Comparison of ENCODE assay signal across 1 cellular context in the genomic region with DNA sequence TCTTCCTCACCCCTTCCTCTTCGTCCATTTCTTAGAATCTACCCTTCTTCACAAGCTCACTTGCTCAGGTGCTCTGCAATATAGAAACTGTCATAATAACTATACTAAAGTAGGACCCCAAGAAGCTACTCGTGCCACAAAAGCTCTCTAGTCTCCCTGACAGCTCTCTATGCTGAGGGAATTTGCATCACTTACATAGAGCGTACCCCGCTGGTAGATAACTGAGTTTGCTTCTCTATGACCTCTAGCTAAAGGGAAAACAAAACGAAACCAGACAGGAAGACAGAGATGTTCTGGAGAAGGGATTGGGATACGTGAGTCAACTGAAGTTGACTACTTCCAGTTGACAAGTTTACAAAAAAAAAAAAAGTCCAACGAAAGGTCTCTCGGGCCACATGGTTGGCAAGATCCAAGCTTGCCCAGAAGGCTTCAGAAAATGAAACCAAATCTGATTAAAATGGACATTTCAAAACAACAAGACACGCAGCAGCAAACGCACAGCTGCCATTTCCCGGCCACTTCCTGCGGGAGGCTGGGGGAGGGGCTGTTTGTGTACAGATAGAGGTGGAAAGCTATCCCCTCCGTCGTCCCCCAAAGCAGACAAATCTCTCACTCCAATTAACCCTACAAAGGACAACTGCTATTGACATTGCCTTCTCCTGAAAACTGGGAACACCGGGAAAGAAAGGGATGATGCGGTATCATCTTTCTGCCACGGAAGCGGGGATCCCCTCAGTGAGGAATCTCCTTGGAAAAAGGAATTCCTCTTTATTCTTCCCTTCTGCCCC.
A peak's percentile ranks its signal among the peaks of the same experiment; 100 is the strongest.
TF ChIP-seq lines count a peak whose summit lies in the region.

No MANE protein-coding gene starts in this region.

TF ChIP-seq in HEK293, 187 proteins besides CTCF, POLR2A, EP300 and RAD21 (continued from another document):
- TF ChIP-seq, protein P1, sequence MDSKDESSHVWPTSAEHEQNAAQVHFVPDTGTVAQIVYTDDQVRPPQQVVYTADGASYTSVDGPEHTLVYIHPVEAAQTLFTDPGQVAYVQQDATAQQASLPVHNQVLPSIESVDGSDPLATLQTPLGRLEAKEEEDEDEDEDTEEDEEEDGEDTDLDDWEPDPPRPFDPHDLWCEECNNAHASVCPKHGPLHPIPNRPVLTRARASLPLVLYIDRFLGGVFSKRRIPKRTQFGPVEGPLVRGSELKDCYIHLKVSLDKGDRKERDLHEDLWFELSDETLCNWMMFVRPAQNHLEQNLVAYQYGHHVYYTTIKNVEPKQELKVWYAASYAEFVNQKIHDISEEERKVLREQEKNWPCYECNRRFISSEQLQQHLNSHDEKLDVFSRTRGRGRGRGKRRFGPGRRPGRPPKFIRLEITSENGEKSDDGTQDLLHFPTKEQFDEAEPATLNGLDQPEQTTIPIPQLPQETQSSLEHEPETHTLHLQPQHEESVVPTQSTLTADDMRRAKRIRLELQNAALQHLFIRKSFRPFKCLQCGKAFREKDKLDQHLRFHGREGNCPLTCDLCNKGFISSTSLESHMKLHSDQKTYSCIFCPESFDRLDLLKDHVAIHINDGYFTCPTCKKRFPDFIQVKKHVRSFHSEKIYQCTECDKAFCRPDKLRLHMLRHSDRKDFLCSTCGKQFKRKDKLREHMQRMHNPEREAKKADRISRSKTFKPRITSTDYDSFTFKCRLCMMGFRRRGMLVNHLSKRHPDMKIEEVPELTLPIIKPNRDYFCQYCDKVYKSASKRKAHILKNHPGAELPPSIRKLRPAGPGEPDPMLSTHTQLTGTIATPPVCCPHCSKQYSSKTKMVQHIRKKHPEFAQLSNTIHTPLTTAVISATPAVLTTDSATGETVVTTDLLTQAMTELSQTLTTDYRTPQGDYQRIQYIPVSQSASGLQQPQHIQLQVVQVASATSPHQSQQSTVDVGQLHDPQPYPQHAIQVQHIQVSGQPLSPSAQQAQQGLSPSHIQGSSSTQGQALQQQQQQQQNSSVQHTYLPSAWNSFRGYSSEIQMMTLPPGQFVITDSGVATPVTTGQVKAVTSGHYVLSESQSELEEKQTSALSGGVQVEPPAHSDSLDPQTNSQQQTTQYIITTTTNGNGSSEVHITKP (tag by site-specific recombination; IDR thresholded peaks at IDR 0.05): peak; percentile 81
